12 cellular contexts compared by ENCODE assay signal in genomic region chr10:74233281-74233680, GRCh38.
"Had no signal": no experiment of that assay in that cellular context is flagged by ENCODE, and none has a peak within 500 bp of the region (broad histone marks: within the 10 kb centered on the region; RNA-seq: fewer than 3 reads in every experiment).

No MANE protein-coding gene starts in this region.

- H3K9me3 ChIP-seq: ascending aorta, lower lobe of right lung, right atrium auricular region had no signal

- H3K4me1 ChIP-seq: right atrium auricular region had no signal

- H3K36me3 ChIP-seq: ascending aorta, lower lobe of right lung, right atrium auricular region had no signal

- H3K4me3 ChIP-seq: ascending aorta, hepatocyte, lower lobe of right lung, right atrium auricular region had no signal

- H3K4me2 ChIP-seq: hepatocyte had no signal

- ATAC-seq: activated naive CD8-positive, alpha-beta T cell treated with anti-CD3 and anti-CD28 coated beads, Interleukin-2, amount 50 U/mL, for 24 hours; effector memory CD8-positive, alpha-beta T cell; lower lobe of right lung; naive thymus-derived CD8-positive, alpha-beta T cell had no signal

- H2AFZ ChIP-seq: hepatocyte had no signal

- H3K27ac ChIP-seq: ascending aorta, hepatocyte, lower lobe of right lung, right atrium auricular region had no signal

- DNase-seq: activated CD4-positive, alpha-beta T cell treated with anti-CD3 and anti-CD28 coated beads, Interleukin-2, amount 10 ng/mL, durations not matched to agents 7 days and 5 days; activated naive CD4-positive, alpha-beta T cell; activated naive CD8-positive, alpha-beta T cell treated with anti-CD3 and anti-CD28 coated beads, Interleukin-2, amount 50 U/mL, for 24 hours; effector memory CD8-positive, alpha-beta T cell; lower lobe of right lung; naive thymus-derived CD8-positive, alpha-beta T cell; stimulated activated CD4-positive, alpha-beta T cell treated with anti-CD3 and anti-CD28 coated beads, Interleukin-2, amount 100 ng/mL, for 48 hours; stimulated activated naive CD4-positive, alpha-beta T cell treated with Interleukin-2 at 50 U/mL for 16 hours; substantia nigra had no signal

- H3K27me3 ChIP-seq: ascending aorta, hepatocyte, right atrium auricular region had no signal
